15 cellular contexts compared by ENCODE assay signal in the genomic region with DNA sequence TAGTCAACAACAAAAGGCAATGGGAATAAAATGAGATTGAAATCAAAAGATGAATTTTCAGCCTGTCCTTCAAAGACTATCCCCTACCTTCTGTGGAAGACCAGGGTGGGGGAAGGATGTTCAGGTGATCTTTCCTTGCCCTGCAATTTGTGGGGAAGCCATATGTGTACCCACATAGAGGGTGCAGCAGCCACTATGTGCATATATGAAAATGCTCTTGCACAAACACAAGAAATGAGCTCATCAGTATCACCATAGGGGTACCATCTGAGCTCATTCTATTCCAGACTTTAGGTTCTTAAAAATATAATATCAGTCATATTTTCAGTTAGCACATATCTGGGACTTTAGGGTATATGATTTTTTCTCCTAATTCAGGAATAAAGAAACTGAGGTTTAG. TPM values are rescaled to one million over a fixed set of nuclear protein-coding genes. Genes with fewer than 3 reads are reported as not detected.
DNase-seq lines count a peak whose midpoint lies in the region; ATAC-seq, FAIRE-seq and TF ChIP-seq lines count a peak whose summit lies in the region.
"Had no signal": no experiment of that assay in that cellular context is flagged by ENCODE, and none has a peak within 500 bp of the region (broad histone marks: within the 10 kb centered on the region; RNA-seq: fewer than 3 reads in every experiment).

No MANE protein-coding gene starts in this region.

- no peaks in the 10 kb centered on the region for H3K9me1 ChIP-seq in endothelial cell of umbilical vein (replicated peaks; ENCODE audit: control insufficient read depth, extremely low read depth, insufficient read depth, low read length)

- H3K27ac Mint-ChIP-seq in T-helper 17 cell = peak overlapping the region; percentile 82

- TF ChIP-seq CTCF in right atrium auricular region (IDR thresholded peaks at IDR 0.05) (no peak), endothelial cell of umbilical vein (IDR thresholded peaks at IDR 0.05; ENCODE audit: extremely low read depth in 1 of 2, insufficient read depth in 1 of 2, low read depth in 1 of 2, low read length in 2 of 2) (no peak), upper lobe of right lung (IDR thresholded peaks at IDR 0.05) (no peak)

- H3K27me3 ChIP-seq in right atrium auricular region (no peaks in the 10 kb centered on the region), endothelial cell of umbilical vein (ENCODE audit: control insufficient read depth in 2 of 2, insufficient read depth in 2 of 2, low read length in 2 of 2) (no peaks in the 10 kb centered on the region), upper lobe of right lung (no peaks in the 10 kb centered on the region)
- H3K27me3 ChIP-seq: MG63, testis had no signal

- H3K4me1 ChIP-seq in right atrium auricular region (peaks cover 0 to 32% of the 10 kb centered on the region in 2 donors), endothelial cell of umbilical vein (ENCODE audit: control insufficient read depth, extremely low read depth, insufficient read depth, low read length) (peaks cover 22% of the 10 kb centered on the region), upper lobe of right lung (peaks cover 11% of the 10 kb centered on the region)
- H3K4me1 ChIP-seq: testis had no signal

- ATAC-seq in left cardiac atrium = no peak
- peak; percentile 22 for ATAC-seq in T-helper 17 cell
- no peak for ATAC-seq in upper lobe of right lung

- no peak overlapping the region for H3K4me3 ChIP-seq in right atrium auricular region
- no peak overlapping the region for H3K4me3 ChIP-seq in endothelial cell of umbilical vein (replicated peaks in 1 of 3; ENCODE audit: insufficient read depth in 1 of 3, low read depth in 1 of 3, low read length in 3 of 3)
- H3K4me3 ChIP-seq in upper lobe of right lung = no peak overlapping the region
- H3K4me3 ChIP-seq: MG63, testis had no signal

- H3K36me3 ChIP-seq in right atrium auricular region (no peaks in the 10 kb centered on the region), endothelial cell of umbilical vein (ENCODE audit: control insufficient read depth in 2 of 2, extremely low read depth in 1 of 2, insufficient read depth in 2 of 2, low read length in 2 of 2) (no peaks in the 10 kb centered on the region), upper lobe of right lung (no peaks in the 10 kb centered on the region)
- H3K36me3 ChIP-seq: MG63, neutrophil had no signal

- CTCF ChIA-PET in endothelial cell of umbilical vein (lab: Charles Lee) = interaction anchor here (0.7 to 5.1 kb wide), 15 partner anchors 9 to 417 kb away, joined by 3 to 120 read pairs (median 4); a partner anchor contains a TSS

- no peak overlapping the region for H2AFZ ChIP-seq in endothelial cell of umbilical vein (ENCODE audit: low read depth, low read length)

- dilution Hi-C loops in endothelial cell of umbilical vein (cut with MboI; ENCODE audit: extremely low pct_ligation_motif_present, low sequenced_read_pairs) = no loop called here

- peak overlapping the region; percentile 0 to 78 for H3K27ac ChIP-seq in right atrium auricular region
- peak overlapping the region; percentile 77 for H3K27ac ChIP-seq in endothelial cell of umbilical vein (ENCODE audit: insufficient read depth, low read depth, low read length)
- peak overlapping the region; percentile 3 for H3K27ac ChIP-seq in upper lobe of right lung
- H3K27ac ChIP-seq: neutrophil, testis had no signal

- DNase-seq in right atrium auricular region (ENCODE audit: low spot score) = no peak
- no peak for DNase-seq in left cardiac atrium
- no peak for DNase-seq in T-helper 17 cell
- no peak for DNase-seq in endothelial cell of umbilical vein (ENCODE audit: low read depth, low spot score)
- no peak for DNase-seq in upper lobe of right lung
- DNase-seq in NCI-H128 (lab: John Stamatoyannopoulos, UW; ENCODE audit: unreplicated experiment) = no peak
- no peak for DNase-seq in NCI-H526 (lab: John Stamatoyannopoulos, UW)
- DNase-seq in HT-29 (ENCODE audit: low spot score) = no peak
- DNase-seq: activated CD8-positive, alpha-beta memory T cell treated with anti-CD3 and anti-CD28 coated beads, Interleukin-2, amount 50 U/mL, for 48 hours; NCI-H2107; testis had no signal

- intact Hi-C loops in left cardiac atrium (cut with DNase I) (no loop called here), endothelial cell of umbilical vein (cut with micrococcal nuclease) (loop anchor here (1.0 to 10.0 kb wide), 11 partner anchors 16 to 470 kb away; a partner anchor contains a TSS), upper lobe of right lung (cut with DNase I) (loop anchor here (10.0 kb wide), 1 partner anchor 310 kb away; no protein-coding TSS in a partner anchor)

- BruUV-seq in endothelial cell of umbilical vein (replicated peaks; lab: Mats Ljungman, UMichigan) = TSS peak; percentile 89

- peak overlapping the region; percentile 39 for H3K9ac ChIP-seq in endothelial cell of umbilical vein (replicated peaks; ENCODE audit: extremely low read depth, insufficient read depth, low read length)

- no peaks in the 10 kb centered on the region for H3K79me2 ChIP-seq in endothelial cell of umbilical vein (ENCODE audit: control insufficient read depth, insufficient read depth, low read length)

- no peaks in the 10 kb centered on the region for H3K27me3 Mint-ChIP-seq in T-helper 17 cell

- TF ChIP-seq POLR2A in endothelial cell of umbilical vein (IDR thresholded peaks at IDR 0.05; ENCODE audit: low read depth, low read length) = no peak

- POLR2A ChIA-PET in endothelial cell of umbilical vein (lab: Charles Lee) = interaction anchor here (0.8 to 1.0 kb wide), 3 partner anchors 39 to 188 kb away, joined by 3 read pairs; a partner anchor contains a TSS

- H3K9me3 ChIP-seq in right atrium auricular region = no peaks in the 10 kb centered on the region
- H3K9me3 ChIP-seq in T-helper 17 cell (ENCODE audit: control insufficient read depth, low read length, poor library complexity, severe bottlenecking) = no peaks in the 10 kb centered on the region
- no peaks in the 10 kb centered on the region for H3K9me3 ChIP-seq in endothelial cell of umbilical vein (replicated peaks; ENCODE audit: control insufficient read depth, insufficient read depth, low read length)
- H3K9me3 ChIP-seq in upper lobe of right lung = no peaks in the 10 kb centered on the region
- H3K9me3 ChIP-seq: MG63, neutrophil, testis had no signal

- no peaks in the 10 kb centered on the region for H4K20me1 ChIP-seq in endothelial cell of umbilical vein (replicated peaks; ENCODE audit: control insufficient read depth, extremely low read depth, insufficient read depth, low read length)

- peak overlapping the region; percentile 55 for H3K4me2 ChIP-seq in endothelial cell of umbilical vein (ENCODE audit: insufficient read depth, low read length)

- peaks cover 30% of the 10 kb centered on the region for H3K4me1 Mint-ChIP-seq in T-helper 17 cell

- H3K4me3 Mint-ChIP-seq in T-helper 17 cell = peak overlapping the region; percentile 61

- no peak for FAIRE-seq in endothelial cell of umbilical vein (lab: Jason Lieb, UNC)
- FAIRE-seq: TTC549 had no signal

- no peaks in the 10 kb centered on the region for H3K36me3 Mint-ChIP-seq in T-helper 17 cell (ENCODE audit: low read depth)

RNA-seq across cellular contexts. Expression of a gene that starts 17.7 kb away (rescaled TPM):
- total RNA-seq in right atrium auricular region = 10 to 100 TPM; 14.5 to 22.2 TPM
- 10 to 100 TPM; 18.6 to 25.6 TPM for total RNA-seq in left cardiac atrium
- 10 to 100 TPM; 44.1 to 65.3 TPM for total RNA-seq in T-helper 17 cell
- total RNA-seq in endothelial cell of umbilical vein = 0.44 and 0.85 TPM in 2 replicates
- 14.9 and 18.9 TPM in 2 replicates for polyA plus RNA-seq in endothelial cell of umbilical vein
- polyA plus RNA-seq in endothelial cell of umbilical vein (2011; cell fraction: cytosol; rRNA removed) = 11.6 and 12.5 TPM in 2 replicates
- polyA plus RNA-seq in endothelial cell of umbilical vein (2011; cell fraction: nucleus; rRNA removed) = 11.5 and 16.9 TPM in 2 replicates
- polyA plus RNA-seq in endothelial cell of umbilical vein (2012) = 1.8 TPM in 2 replicates
- polyA minus RNA-seq in endothelial cell of umbilical vein = 17.7 and 23.6 TPM in 2 replicates
- not detected for polyA minus RNA-seq in endothelial cell of umbilical vein (2011; cell fraction: cytosol; rRNA and poly(A)+ RNA removed)
- polyA minus RNA-seq in endothelial cell of umbilical vein (2011; cell fraction: nucleus; rRNA and poly(A)+ RNA removed) = 13.4 and 14.2 TPM in 2 replicates
- 41.8 TPM for total RNA-seq in upper lobe of right lung
- total RNA-seq in HT-29 (2014; rRNA removed; shearing (Covaris generic)) = not detected in 2 replicates

RNA-seq across cellular contexts. Expression of a gene that starts 38.5 kb away (rescaled TPM):
- total RNA-seq in right atrium auricular region (1 to 10 TPM; 5.6 to 8.0 TPM), left cardiac atrium (1 to 10 TPM; 4.5 to 7.0 TPM), T-helper 17 cell (10 to 100 TPM; 14.1 to 23.0 TPM), endothelial cell of umbilical vein (11.8 and 11.9 TPM in 2 replicates), upper lobe of right lung (13.0 TPM)
- polyA plus RNA-seq in endothelial cell of umbilical vein = 8.1 and 10.0 TPM in 2 replicates
- 8.7 and 11.0 TPM in 2 replicates for polyA plus RNA-seq in endothelial cell of umbilical vein (2011; cell fraction: cytosol; rRNA removed)
- polyA plus RNA-seq in endothelial cell of umbilical vein (2011; cell fraction: nucleus; rRNA removed) = 7.9 and 8.0 TPM in 2 replicates
- polyA plus RNA-seq in endothelial cell of umbilical vein (2012) = 7.8 and 12.2 TPM in 2 replicates
- 3.8 and 5.8 TPM in 2 replicates for polyA minus RNA-seq in endothelial cell of umbilical vein
- not detected for polyA minus RNA-seq in endothelial cell of umbilical vein (2011; cell fraction: cytosol; rRNA and poly(A)+ RNA removed)
- 5.0 and 6.5 TPM in 2 replicates for polyA minus RNA-seq in endothelial cell of umbilical vein (2011; cell fraction: nucleus; rRNA and poly(A)+ RNA removed)
- not detected in 2 replicates for total RNA-seq in HT-29 (2014; rRNA removed; shearing (Covaris generic))

RNA-seq across cellular contexts. Expression of a gene that starts 45.2 kb away (rescaled TPM):
- total RNA-seq in right atrium auricular region (100 to 1,000 TPM; 162 to 227 TPM), left cardiac atrium (100 to 1,000 TPM; 125 to 241 TPM), T-helper 17 cell (not detected), endothelial cell of umbilical vein (not detected in 2 replicates), upper lobe of right lung (68.2 TPM)
- polyA plus RNA-seq in endothelial cell of umbilical vein = 0.13 and 0.23 TPM in 2 replicates
- 0.06 TPM in 1 of 2 replicates, not detected in the other for polyA plus RNA-seq in endothelial cell of umbilical vein (2011; cell fraction: cytosol; rRNA removed)
- polyA plus RNA-seq in endothelial cell of umbilical vein (2011; cell fraction: nucleus; rRNA removed) = 0.34 TPM in 1 of 2 replicates, not detected in the other
- not detected in 2 replicates for polyA plus RNA-seq in endothelial cell of umbilical vein (2012)
- not detected in 2 replicates for polyA minus RNA-seq in endothelial cell of umbilical vein
- polyA minus RNA-seq in endothelial cell of umbilical vein (2011; cell fraction: cytosol; rRNA and poly(A)+ RNA removed) = not detected
- polyA minus RNA-seq in endothelial cell of umbilical vein (2011; cell fraction: nucleus; rRNA and poly(A)+ RNA removed) = 0.48 TPM in 1 of 2 replicates, not detected in the other
- 1.0 and 2.0 TPM in 2 replicates for total RNA-seq in HT-29 (2014; rRNA removed; shearing (Covaris generic))
- total RNA-seq: lung microvascular endothelial cell had no signal

RNA-seq across cellular contexts. Expression of a gene that starts 45.6 kb away (rescaled TPM):
- total RNA-seq in right atrium auricular region (100 to 1,000 TPM in 1 of 2 donors, 10 to 100 TPM in 1; 56.3 to 102 TPM), left cardiac atrium (100 to 1,000 TPM in 1 of 2 donors, 10 to 100 TPM in 1; 92.1 to 110 TPM), T-helper 17 cell (under 1 TPM in 1 of 2 donors, not detected in 1; 0.20 TPM), endothelial cell of umbilical vein (not detected in 2 replicates), upper lobe of right lung (63.7 TPM)
- polyA plus RNA-seq in endothelial cell of umbilical vein = not detected in 2 replicates
- polyA plus RNA-seq in endothelial cell of umbilical vein (2011; cell fraction: cytosol; rRNA removed) = not detected in 2 replicates
- not detected in 2 replicates for polyA plus RNA-seq in endothelial cell of umbilical vein (2011; cell fraction: nucleus; rRNA removed)
- not detected in 2 replicates for polyA plus RNA-seq in endothelial cell of umbilical vein (2012)
- not detected in 2 replicates for polyA minus RNA-seq in endothelial cell of umbilical vein
- polyA minus RNA-seq in endothelial cell of umbilical vein (2011; cell fraction: cytosol; rRNA and poly(A)+ RNA removed) = not detected
- polyA minus RNA-seq in endothelial cell of umbilical vein (2011; cell fraction: nucleus; rRNA and poly(A)+ RNA removed) = not detected in 2 replicates
- total RNA-seq in HT-29 (2014; rRNA removed; shearing (Covaris generic)) = 0.39 and 0.79 TPM in 2 replicates
- total RNA-seq: lung microvascular endothelial cell had no signal

Comparison
In these comparisons a context has a peak if more than half of its experiments do, and no peak if none do; other contexts are left out.
1. H3K27ac ChIP-seq: peak in every context shown above with its lines; median percentile 77 in endothelial cell of umbilical vein; 39 in right atrium auricular region; 3 in upper lobe of right lung.
2. RNA of a gene that starts 45.2 kb away (total RNA-seq): 125 to 241 TPM in left cardiac atrium, 162 to 227 TPM in right atrium auricular region and 68.2 TPM in upper lobe of right lung (single experiment); 1.0 to 2.0 TPM in HT-29, not detected in T-helper 17 cell and not detected in endothelial cell of umbilical vein; every median in the first group is over 10 times any median in the second.
3. intact Hi-C loops: an anchor here in endothelial cell of umbilical vein (1.0 to 10.0 kb wide) and upper lobe of right lung (10.0 kb wide); none called in left cardiac atrium.